12 cellular contexts compared by ENCODE assay signal in the genomic region with DNA sequence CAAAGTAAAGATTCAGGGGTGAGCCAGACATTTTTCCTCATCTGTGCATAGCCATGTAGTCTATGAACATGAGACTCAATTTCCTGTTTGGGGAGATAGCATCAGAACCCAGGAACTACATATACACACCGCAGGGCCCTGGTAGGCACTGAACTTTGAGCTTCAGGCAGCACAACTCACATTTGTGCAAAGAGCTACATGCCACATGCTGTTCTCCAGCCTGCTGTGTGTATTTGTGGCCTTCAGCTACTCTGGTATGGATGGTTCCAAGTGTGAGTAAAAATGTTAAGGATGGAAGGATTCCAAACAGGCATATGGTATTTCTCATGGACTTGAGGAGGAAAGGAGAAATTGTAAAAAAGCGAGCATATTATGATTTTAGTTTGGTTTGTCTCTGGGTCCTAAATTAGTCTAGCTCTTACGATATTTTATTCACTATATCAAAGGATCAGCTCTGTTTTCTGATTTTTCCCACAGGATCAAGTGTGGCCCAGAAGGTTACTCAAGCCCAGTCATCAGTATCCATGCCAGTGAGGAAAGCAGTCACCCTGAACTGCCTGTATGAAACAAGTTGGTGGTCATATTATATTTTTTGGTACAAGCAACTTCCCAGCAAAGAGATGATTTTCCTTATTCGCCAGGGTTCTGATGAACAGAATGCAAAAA.
DNase-seq lines count a peak whose midpoint lies in the region; ATAC-seq, FAIRE-seq and TF ChIP-seq lines count a peak whose summit lies in the region.
"Had no signal": no experiment of that assay in that cellular context is flagged by ENCODE, and none has a peak within 500 bp of the region (broad histone marks: within the 10 kb centered on the region; RNA-seq: fewer than 3 reads in every experiment).

No MANE protein-coding gene starts in this region.

- H3K27me3 Mint-ChIP-seq in natural killer cell treated with Interleukin-12 subunit alpha and Interleukin-12 subunit beta and Interleukin-15 and Interleukin-18, amount 100 ng/mL, for 72 hours, result no peaks in the 10 kb centered on the region
- H3K27me3 Mint-ChIP-seq in chondrocyte (ENCODE audit: low read depth), result peaks cover 38% of the 10 kb centered on the region

- H3K27ac ChIP-seq in DND-41 (ENCODE audit: low read length), result peak overlapping the region; percentile 88
- H3K27ac ChIP-seq in KOPT-K1 (ENCODE audit: low read depth, low read length, poor library complexity, severe bottlenecking), result peak overlapping the region; percentile 98
- H3K27ac ChIP-seq: psoas muscle had no signal

- no peaks in the 10 kb centered on the region for H3K9me3 ChIP-seq in DND-41 (ENCODE audit: insufficient read depth, low read length, severe bottlenecking)
- H3K9me3 ChIP-seq in KOPT-K1 (ENCODE audit: insufficient read depth, low read length, poor library complexity, severe bottlenecking), result no peaks in the 10 kb centered on the region
- H3K9me3 ChIP-seq: psoas muscle had no signal

- H3K27ac Mint-ChIP-seq in natural killer cell treated with Interleukin-12 subunit alpha and Interleukin-12 subunit beta and Interleukin-15 and Interleukin-18, amount 100 ng/mL, for 72 hours, result peak overlapping the region in 1 of 2 donors; percentile 37
- H3K27ac Mint-ChIP-seq in chondrocyte (ENCODE audit: unreplicated experiment), result no peak overlapping the region

- H3K4me1 ChIP-seq in DND-41 (ENCODE audit: insufficient read depth, low read length), result peaks cover 78% of the 10 kb centered on the region
- H3K4me1 ChIP-seq: psoas muscle had no signal

- no peak for TF ChIP-seq CTCF in DND-41 (IDR thresholded peaks at IDR 0.05; ENCODE audit: borderline replicate concordance, extremely low read depth, low read length, poor library complexity, severe bottlenecking)
- TF ChIP-seq CTCF in chondrocyte (IDR thresholded peaks at IDR 0.05), result no peak

- peak; percentile 76 for ATAC-seq in DND-41 (ENCODE audit: insufficient read depth, low read depth)
- peak in 1 of 2 donors; percentile 57 for ATAC-seq in natural killer cell treated with Interleukin-12 subunit alpha and Interleukin-12 subunit beta and Interleukin-15 and Interleukin-18, amount 100 ng/mL, for 72 hours

- H3K4me1 Mint-ChIP-seq in natural killer cell treated with Interleukin-12 subunit alpha and Interleukin-12 subunit beta and Interleukin-15 and Interleukin-18, amount 100 ng/mL, for 72 hours (ENCODE audit: low read depth in 2 of 2), result peaks cover 5 to 14% of the 10 kb centered on the region in 2 donors
- H3K4me1 Mint-ChIP-seq in chondrocyte (ENCODE audit: low read depth), result no peaks in the 10 kb centered on the region

- H3K9me3 Mint-ChIP-seq in natural killer cell treated with Interleukin-12 subunit alpha and Interleukin-12 subunit beta and Interleukin-15 and Interleukin-18, amount 100 ng/mL, for 72 hours, result no peaks in the 10 kb centered on the region
- no peaks in the 10 kb centered on the region for H3K9me3 Mint-ChIP-seq in chondrocyte (ENCODE audit: low read depth)

- H3K36me3 ChIP-seq in DND-41 (ENCODE audit: insufficient read depth, low read length) (no peaks in the 10 kb centered on the region), KOPT-K1 (ENCODE audit: insufficient read depth, low read length) (no peaks in the 10 kb centered on the region)

- H3K27me3 ChIP-seq in DND-41 (ENCODE audit: insufficient read depth, low read length, poor library complexity), result no peaks in the 10 kb centered on the region

- peak overlapping the region; percentile 42 to 64 for H3K4me3 ChIP-seq in DND-41 (ENCODE audit: low read depth in 1 of 2, low read length in 2 of 2)
- H3K4me3 ChIP-seq: psoas muscle had no signal

- peak overlapping the region; percentile 66 for H3K4me3 Mint-ChIP-seq in natural killer cell treated with Interleukin-12 subunit alpha and Interleukin-12 subunit beta and Interleukin-15 and Interleukin-18, amount 100 ng/mL, for 72 hours
- no peak overlapping the region for H3K4me3 Mint-ChIP-seq in chondrocyte (ENCODE audit: unreplicated experiment)

- no peak for FAIRE-seq in GM19239 (lab: Jason Lieb, UNC)
- FAIRE-seq: RCC 7860 had no signal

- H3K9ac ChIP-seq in DND-41 (ENCODE audit: low read depth, low read length), result peak overlapping the region; percentile 63

- H3K36me3 Mint-ChIP-seq in natural killer cell treated with Interleukin-12 subunit alpha and Interleukin-12 subunit beta and Interleukin-15 and Interleukin-18, amount 100 ng/mL, for 72 hours, result no peaks in the 10 kb centered on the region
- no peaks in the 10 kb centered on the region for H3K36me3 Mint-ChIP-seq in chondrocyte (ENCODE audit: low read depth)

- no peaks in the 10 kb centered on the region for H4K20me1 ChIP-seq in DND-41 (ENCODE audit: insufficient read depth, low read length)

- peak overlapping the region; percentile 68 for H3K4me2 ChIP-seq in DND-41 (ENCODE audit: insufficient read depth, low read length)

- H3K79me2 ChIP-seq in DND-41 (ENCODE audit: insufficient read depth, low read length), result peaks cover 10% of the 10 kb centered on the region

- H2AFZ ChIP-seq in DND-41 (ENCODE audit: low read depth, low read length), result no peak overlapping the region

- DNase-seq in DND-41 (peak; percentile 83), NCI-H2029 (lab: John Stamatoyannopoulos, UW) (no peak), chondrocyte (ENCODE audit: low spot score) (no peak), NCI-H2081 treated with DMSO at 0.1 percent for 48 hours (lab: John Stamatoyannopoulos, UW) (no peak), GM19239 (ENCODE audit: insufficient read length, low spot score) (no peak)
- peak; percentile 33 for DNase-seq in central memory CD4-positive, alpha-beta T cell
- no peak for DNase-seq in natural killer cell treated with Interleukin-12 subunit alpha and Interleukin-12 subunit beta and Interleukin-15 and Interleukin-18, amount 100 ng/mL, for 72 hours (ENCODE audit: low spot score)
- DNase-seq: Kasumi-1, NCI-H2171 treated with DMSO at 0.1 percent for 48 hours, psoas muscle had no signal

Comparison
In these comparisons a context has a peak if more than half of its experiments do, and no peak if none do; other contexts are left out.
1. DNase-seq: peak in DND-41 (single experiment) and central memory CD4-positive, alpha-beta T cell (single experiment); none in natural killer cell treated with Interleukin-12 subunit alpha and Interleukin-12 subunit beta and Interleukin-15 and Interleukin-18, amount 100 ng/mL, for 72 hours (single experiment), NCI-H2029 (single experiment), chondrocyte (single experiment), NCI-H2081 treated with DMSO at 0.1 percent for 48 hours (single experiment) and GM19239 (single experiment).